Comparison of ENCODE assay signal across 18 cellular contexts in the genomic region with DNA sequence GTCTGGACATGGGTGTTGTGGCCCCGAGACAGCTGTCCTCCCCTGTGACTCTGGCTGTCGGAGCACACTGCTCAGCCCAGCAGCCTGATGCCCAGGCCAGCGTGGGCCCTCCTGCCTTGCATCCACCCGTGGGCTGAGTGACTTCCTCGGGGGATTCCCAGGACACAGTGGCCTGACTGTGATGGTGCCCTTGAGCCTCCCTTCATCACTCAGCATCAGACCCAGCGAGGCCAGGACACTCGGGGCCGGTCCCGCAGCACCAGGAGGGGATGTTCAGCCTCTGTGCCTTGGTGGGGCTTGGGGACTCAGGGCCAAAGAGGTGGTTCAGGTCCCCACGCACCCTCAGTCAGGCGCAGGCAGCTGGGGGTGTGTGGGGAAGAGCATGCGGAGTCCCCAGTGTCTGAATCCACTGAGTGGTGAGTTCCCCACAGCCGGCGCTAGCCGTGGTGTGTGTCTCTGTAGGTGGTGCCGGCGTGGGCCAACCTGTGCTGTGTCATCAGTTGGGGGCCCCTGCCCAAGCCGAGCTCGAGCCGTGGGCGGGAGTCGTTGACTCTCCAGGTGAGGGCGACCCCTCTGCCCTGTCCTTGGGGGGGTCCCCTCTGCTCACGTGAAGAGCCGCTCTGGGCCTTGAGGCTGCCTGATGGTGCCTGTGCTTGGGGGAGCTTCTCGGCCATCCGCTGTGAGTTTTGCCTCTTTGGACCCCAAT.
"Had no signal": no experiment of that assay in that cellular context is flagged by ENCODE, and none has a peak within 500 bp of the region (broad histone marks: within the 10 kb centered on the region; RNA-seq: fewer than 3 reads in every experiment).

No MANE protein-coding gene starts in this region.

- H3K36me3 ChIP-seq: ascending aorta, breast epithelium had no signal

- ATAC-seq: activated T-cell treated with anti-CD3 and anti-CD28 coated beads, Interleukin-2, amount 50 U/mL, for 4 hours; left cardiac atrium; lower lobe of right lung had no signal

- H3K9me3 Mint-ChIP-seq: activated B cell treated with CpG ODN at 0.5 μM for 24 hours; activated CD4-positive, alpha-beta memory T cell treated with anti-CD3 and anti-CD28 coated beads for 36 hours; activated T-cell treated with anti-CD3 and anti-CD28 coated beads, Interleukin-2, amount 50 U/mL, for 4 hours; natural killer cell treated with Interleukin-12 subunit alpha and Interleukin-12 subunit beta and Interleukin-15 and Interleukin-18, amount 100 ng/mL, for 72 hours; type B pancreatic cell had no signal

- DNase-seq: activated B cell treated with CpG ODN at 0.5 μM for 24 hours; activated CD4-positive, alpha-beta memory T cell treated with anti-CD3 and anti-CD28 coated beads for 36 hours; activated CD4-positive, alpha-beta T cell treated with anti-CD3 and anti-CD28 coated beads for 4 hours; activated naive CD4-positive, alpha-beta T cell treated with anti-CD3 and anti-CD28 coated beads, Interleukin-2, amount 50 U/mL, for 16 hours; activated T-cell treated with anti-CD3 and anti-CD28 coated beads, Interleukin-2, amount 50 U/mL, for 4 hours; left cardiac atrium; lower lobe of right lung; nucleus accumbens; retina; SK-N-SH; stimulated activated CD4-positive, alpha-beta T cell treated with anti-CD3 and anti-CD28 coated beads, Interleukin-12 subunit alpha, Interleukin-12 subunit beta, amount 100 ng/mL, for 4 hours; stimulated activated CD4-positive, alpha-beta T cell treated with anti-CD3 and anti-CD28 coated beads, Interleukin-2, amount 100 ng/mL, for 24 hours; stomach; testis had no signal

- H3K4me3 ChIP-seq: ascending aorta, lower lobe of right lung, stomach, testis had no signal

- H3K4me1 Mint-ChIP-seq: activated B cell treated with CpG ODN at 0.5 μM for 24 hours had no signal

- H3K4me3 Mint-ChIP-seq: activated B cell treated with CpG ODN at 0.5 μM for 24 hours; activated CD4-positive, alpha-beta memory T cell treated with anti-CD3 and anti-CD28 coated beads for 36 hours; activated T-cell treated with anti-CD3 and anti-CD28 coated beads, Interleukin-2, amount 50 U/mL, for 4 hours; natural killer cell treated with Interleukin-12 subunit alpha and Interleukin-12 subunit beta and Interleukin-15 and Interleukin-18, amount 100 ng/mL, for 72 hours; type B pancreatic cell had no signal

- H3K9me3 ChIP-seq: ascending aorta, breast epithelium, lower lobe of right lung, SK-N-SH, stomach, testis had no signal

- H3K4me1 ChIP-seq: ascending aorta, breast epithelium, lower lobe of right lung, stomach, testis had no signal

- H3K27ac Mint-ChIP-seq: activated B cell treated with CpG ODN at 0.5 μM for 24 hours; activated CD4-positive, alpha-beta memory T cell treated with anti-CD3 and anti-CD28 coated beads for 36 hours; natural killer cell treated with Interleukin-12 subunit alpha and Interleukin-12 subunit beta and Interleukin-15 and Interleukin-18, amount 100 ng/mL, for 72 hours; type B pancreatic cell had no signal

- H3K27ac ChIP-seq: ascending aorta, breast epithelium, lower lobe of right lung, stomach, testis had no signal

- H3K27me3 ChIP-seq: ascending aorta, stomach, testis had no signal

- H3K36me3 Mint-ChIP-seq: activated CD4-positive, alpha-beta memory T cell treated with anti-CD3 and anti-CD28 coated beads for 36 hours; natural killer cell treated with Interleukin-12 subunit alpha and Interleukin-12 subunit beta and Interleukin-15 and Interleukin-18, amount 100 ng/mL, for 72 hours; type B pancreatic cell had no signal
